ENCODE assay signal across 13 cellular contexts in the genomic region with DNA sequence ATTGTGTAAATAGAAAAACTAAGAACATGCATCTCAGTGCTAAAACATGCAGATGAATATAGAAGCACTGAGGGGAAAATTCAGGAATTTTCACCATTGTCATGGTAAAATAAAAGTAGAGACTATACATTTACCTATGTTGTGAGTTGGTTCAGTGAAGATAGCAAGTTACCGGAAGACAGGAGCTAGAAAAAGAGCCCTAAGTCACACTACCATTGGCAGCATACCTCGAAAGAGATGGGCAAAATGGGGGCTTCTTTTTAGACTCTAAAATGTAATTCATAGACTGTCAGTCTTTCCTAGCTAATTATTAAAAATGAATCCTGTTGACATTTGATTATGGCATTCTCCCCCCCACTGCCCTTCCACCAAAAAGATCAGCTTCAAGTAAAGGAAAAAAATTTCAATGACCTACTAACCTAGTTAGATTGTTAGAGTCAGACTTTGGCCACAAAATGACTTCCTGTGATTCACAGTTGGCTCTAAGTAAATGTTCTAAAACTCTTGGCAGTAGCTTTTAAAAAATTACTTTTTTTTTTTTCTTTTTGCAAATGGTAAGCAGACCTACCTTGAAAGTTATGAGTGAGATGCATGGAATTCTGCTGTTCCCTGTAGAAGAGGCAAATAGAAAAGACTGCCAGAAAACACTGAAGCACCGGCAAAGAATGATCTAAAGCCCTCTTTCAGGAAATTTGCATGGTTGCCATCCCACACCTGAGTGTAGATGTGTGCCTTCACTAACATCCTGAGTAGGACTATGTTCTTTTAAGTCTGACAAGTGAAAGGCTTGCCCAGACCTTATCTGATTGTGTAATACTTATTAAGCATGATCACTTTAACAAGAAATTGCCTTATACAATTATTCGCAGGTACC. TPM values are rescaled to one million over a fixed set of nuclear protein-coding genes. Genes with fewer than 3 reads are reported as not detected.
A peak's percentile ranks its signal among the peaks of the same experiment; 100 is the strongest.
DNase-seq lines count a peak whose midpoint lies in the region; ATAC-seq and TF ChIP-seq lines count a peak whose summit lies in the region.
"Had no signal": no experiment of that assay in that cellular context is flagged by ENCODE, and none has a peak within 500 bp of the region (broad histone marks: within the 10 kb centered on the region; RNA-seq: fewer than 3 reads in every experiment).

No MANE protein-coding gene starts in this region.

- H3K36me3 ChIP-seq in upper lobe of left lung, result no peaks in the 10 kb centered on the region
- H3K36me3 ChIP-seq: left ventricle myocardium inferior had no signal

- H3K27ac ChIP-seq in foreskin keratinocyte (no peak overlapping the region), upper lobe of left lung (no peak overlapping the region)
- H3K27ac ChIP-seq: left ventricle myocardium inferior had no signal

- H3K27me3 ChIP-seq in foreskin keratinocyte, result peaks cover 2% of the 10 kb centered on the region
- H3K27me3 ChIP-seq in upper lobe of left lung, result no peaks in the 10 kb centered on the region

- DNase-seq in activated naive CD4-positive, alpha-beta T cell treated with anti-CD3 and anti-CD28 coated beads, Interleukin-2, amount 50 U/mL, for 16 hours, result no peak
- DNase-seq in amniotic epithelial cell (ENCODE audit: low read depth) (peak; percentile 65), foreskin keratinocyte (peak; percentile 69 to 83), upper lobe of left lung (no peak), NCI-H1436 (lab: John Stamatoyannopoulos, UW) (no peak), NCI-H1930 (lab: John Stamatoyannopoulos, UW) (no peak)
- DNase-seq: 8988T; activated naive CD4-positive, alpha-beta T cell; left ventricle myocardium inferior; NCI-H2029 had no signal

- no peaks in the 10 kb centered on the region for H3K9me3 ChIP-seq in upper lobe of left lung

- no peak for TF ChIP-seq EP300 in upper lobe of left lung (IDR thresholded peaks at IDR 0.05)

- H3K4me3 ChIP-seq in upper lobe of left lung, result no peak overlapping the region
- H3K4me3 ChIP-seq: left ventricle myocardium inferior had no signal

- 71 to 73% methylated on average over 4 of the region's 4 CpGs for WGBS in upper lobe of left lung, 2 donors

- no peak for TF ChIP-seq POLR2A in upper lobe of left lung (IDR thresholded peaks at IDR 0.05)

- peak overlapping the region; percentile 17 for H3K4me3 Mint-ChIP-seq in activated naive CD4-positive, alpha-beta T cell treated with anti-CD3 and anti-CD28 coated beads, Interleukin-2, amount 50 U/mL, for 24 hours

- H3K4me1 Mint-ChIP-seq in activated naive CD4-positive, alpha-beta T cell treated with anti-CD3 and anti-CD28 coated beads, Interleukin-2, amount 50 U/mL, for 24 hours, result peaks cover 26% of the 10 kb centered on the region

- H3K27me3 Mint-ChIP-seq in activated naive CD4-positive, alpha-beta T cell treated with anti-CD3 and anti-CD28 coated beads, Interleukin-2, amount 50 U/mL, for 24 hours, result no peaks in the 10 kb centered on the region

- no peaks in the 10 kb centered on the region for H3K9me3 Mint-ChIP-seq in activated naive CD4-positive, alpha-beta T cell treated with anti-CD3 and anti-CD28 coated beads, Interleukin-2, amount 50 U/mL, for 24 hours

- H3K36me3 Mint-ChIP-seq in activated naive CD4-positive, alpha-beta T cell treated with anti-CD3 and anti-CD28 coated beads, Interleukin-2, amount 50 U/mL, for 24 hours, result no peaks in the 10 kb centered on the region

- no peak overlapping the region for H3K27ac Mint-ChIP-seq in activated naive CD4-positive, alpha-beta T cell treated with anti-CD3 and anti-CD28 coated beads, Interleukin-2, amount 50 U/mL, for 24 hours

- ATAC-seq in foreskin keratinocyte (peak; percentile 73), upper lobe of left lung (ENCODE audit: low FRiP score in 2 of 2) (peak; percentile 26 to 29), HG03521 (IDR thresholded peaks at IDR 0.05; ENCODE audit: unreplicated experiment) (no peak)
- ATAC-seq: HCT116 had no signal

- TF ChIP-seq CTCF in foreskin keratinocyte (conservative IDR thresholded peaks at IDR 0.05) (no peak), upper lobe of left lung (IDR thresholded peaks at IDR 0.05) (no peak)

- H3K4me1 ChIP-seq in foreskin keratinocyte (peaks cover 16% of the 10 kb centered on the region), upper lobe of left lung (peaks cover 0 to 5% (median 1%) of the 10 kb centered on the region in 4 donors)
- H3K4me1 ChIP-seq: left ventricle myocardium inferior had no signal

RNA-seq across cellular contexts. Expression of a gene that starts 26.4 kb away (rescaled TPM):
- total RNA-seq in foreskin keratinocyte (11.1 and 13.9 TPM in 2 replicates), upper lobe of left lung (10 to 100 TPM in 4 of 6 donors, 1 to 10 TPM in 2; 5.4 to 29.3 (median 14.8) TPM)
- polyA plus RNA-seq in foreskin keratinocyte, result 2.5 and 3.9 TPM in 2 replicates

Comparison
In these comparisons a context has a peak if more than half of its experiments do, and no peak if none do; other contexts are left out.
1. DNase-seq: peak in amniotic epithelial cell (single experiment) and foreskin keratinocyte (2 of 2); none in activated naive CD4-positive, alpha-beta T cell treated with anti-CD3 and anti-CD28 coated beads, Interleukin-2, amount 50 U/mL, for 16 hours (single experiment), upper lobe of left lung (0 of 2), NCI-H1436 (single experiment) and NCI-H1930 (0 of 2).